ENCODE assay signal across 8 cellular contexts in the genomic region with DNA sequence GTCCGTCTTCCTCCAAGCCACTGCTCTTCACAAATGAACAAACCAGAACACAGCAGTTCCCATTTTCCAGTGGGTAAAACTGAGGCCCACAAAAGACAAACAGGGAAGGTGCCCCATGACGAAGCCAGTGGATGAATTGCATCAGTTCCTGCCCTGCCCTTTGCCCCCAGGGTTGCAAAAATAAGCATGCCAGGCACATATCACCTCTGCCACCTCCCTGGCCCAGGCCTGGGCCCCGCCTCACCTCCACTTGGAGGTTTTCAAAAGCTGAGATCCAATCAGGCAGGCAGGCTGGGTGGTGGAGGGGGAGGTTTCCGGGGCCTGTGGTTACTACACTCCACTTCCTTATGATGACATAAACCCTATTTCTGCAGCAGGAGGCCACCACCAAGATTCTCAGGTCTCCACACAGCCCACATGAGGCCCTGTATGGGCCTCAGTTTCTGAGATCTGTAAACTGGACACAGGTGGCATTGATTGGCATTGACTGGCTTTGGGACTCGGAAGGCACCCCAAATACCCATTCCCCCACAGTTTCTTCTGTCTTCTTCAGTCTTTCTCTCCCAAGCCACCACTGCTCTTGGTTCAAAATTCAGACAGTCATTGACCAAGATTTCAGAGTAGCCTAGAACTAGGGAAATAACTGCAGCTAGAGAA. TPM values are rescaled to one million over a fixed set of nuclear protein-coding genes. Genes with fewer than 3 reads are reported as not detected.
DNase-seq lines count a peak whose midpoint lies in the region; ATAC-seq and TF ChIP-seq lines count a peak whose summit lies in the region.

No MANE protein-coding gene starts in this region.

- H4K91ac ChIP-seq in H9 (ENCODE audit: insufficient read length, low read depth, low read length), result no peak overlapping the region

- peaks cover 58 to 81% of the 10 kb centered on the region in 2 experiments for H3K4me1 Mint-ChIP-seq in H9

- no peak overlapping the region for H2AFZ ChIP-seq in H9 (ENCODE audit: low read length)

- H3K4me3 Mint-ChIP-seq in H9, result no peak overlapping the region

- H3K9me3 Mint-ChIP-seq in H9, result no peaks in the 10 kb centered on the region; a peak in 1 of 5 replicates

- H3K56ac ChIP-seq in H9 (ENCODE audit: insufficient read length, low read depth, low read length), result no peak overlapping the region

- no peak overlapping the region for H2BK5ac ChIP-seq in H9 (ENCODE audit: insufficient read length, low read length)

- H2BK15ac ChIP-seq in H9 (ENCODE audit: low read depth, low read length), result no peak overlapping the region

- no peak overlapping the region for H3K4ac ChIP-seq in H9 (ENCODE audit: low read depth, low read length)

- peak overlapping the region; percentile 27 for H3K9ac ChIP-seq in NT2/D1 (ENCODE audit: insufficient read length, low read depth)
- H3K9ac ChIP-seq in H9 (ENCODE audit: extremely low read depth, insufficient read length, low read length), result no peak overlapping the region

- no peaks in the 10 kb centered on the region for H3K36me3 ChIP-seq in NT2/D1 (ENCODE audit: insufficient read depth, insufficient read length, low read length)

- peak; percentile 63 for ATAC-seq in GM18873 (IDR thresholded peaks at IDR 0.05; ENCODE audit: low FRiP score, unreplicated experiment)
- ATAC-seq in HG03064 (IDR thresholded peaks at IDR 0.05; ENCODE audit: low read depth, unreplicated experiment), result peak; percentile 57

- no peak overlapping the region for H4K8ac ChIP-seq in H9 (replicated peaks; ENCODE audit: insufficient read length, low read depth, low read length)

- H3K23ac ChIP-seq in H9 (ENCODE audit: insufficient read length, low read depth, low read length), result no peak overlapping the region

- H3K27me3 Mint-ChIP-seq in H9 (ENCODE audit: low read depth), result peaks cover 10% of the 10 kb centered on the region

- H3T11ph ChIP-seq in H9 (ENCODE audit: low read length), result no peak overlapping the region

- no peak overlapping the region for H2AK5ac ChIP-seq in H9 (ENCODE audit: insufficient read length, low read length)

- TF ChIP-seq CTCF in H9 (conservative IDR thresholded peaks at IDR 0.05), result no peak

- no peak overlapping the region for H3K14ac ChIP-seq in H9 (ENCODE audit: insufficient read depth, low read length)

- no peak overlapping the region for H3K18ac ChIP-seq in H9 (ENCODE audit: insufficient read length, low read depth, low read length)

- DNase-seq in NT2/D1 (ENCODE audit: low read depth, low spot score), result no peak
- peak; percentile 84 for DNase-seq in activated T-cell treated with anti-CD3 and anti-CD28 coated beads for 48 hours (ENCODE audit: low read depth)
- DNase-seq in glomerular visceral epithelial cell (ENCODE audit: extremely low spot score), result peak; percentile 84
- peak; percentile 96 for DNase-seq in stimulated activated CD4-positive, alpha-beta T cell treated with anti-CD3 and anti-CD28 coated beads, Interleukin-1b, Interleukin-23, amount 100 ng/mL, for 48 hours
- DNase-seq in H9, result no peak
- DNase-seq in SK-N-DZ (ENCODE audit: low spot score), result no peak

- H3K27ac ChIP-seq in H9 (ENCODE audit: insufficient read length, low read depth, low read length), result no peak overlapping the region

- peaks cover 44% of the 10 kb centered on the region for H3K4me1 ChIP-seq in NT2/D1 (ENCODE audit: insufficient read depth, insufficient read length)
- H3K4me1 ChIP-seq in H9 (ENCODE audit: insufficient read depth, low read length), result peaks cover 10% of the 10 kb centered on the region; the same call in 1 of the 2 replicates

- H3K9me3 ChIP-seq in NT2/D1 (ENCODE audit: insufficient read depth, low read length) (no peaks in the 10 kb centered on the region), H9 (ENCODE audit: control insufficient read depth, low read depth, low read length) (no peaks in the 10 kb centered on the region)

- H2BK12ac ChIP-seq in H9 (ENCODE audit: insufficient read length, low read depth, low read length), result no peak overlapping the region

- H4K5ac ChIP-seq in H9 (ENCODE audit: insufficient read length, low read depth, low read length), result no peak overlapping the region

- H3K79me2 ChIP-seq in H9 (ENCODE audit: insufficient read depth, low read length), result peaks cover 1% of the 10 kb centered on the region; the same call in 1 of the 2 replicates

- peak overlapping the region in 1 of 3 experiments; percentile 26; a peak in 2 of 7 replicates for H3K27ac Mint-ChIP-seq in H9

- H3K79me1 ChIP-seq in H9 (ENCODE audit: insufficient read depth, low read depth, low read length, poor library complexity, severe bottlenecking), result no peaks in the 10 kb centered on the region

- H2BK120ac ChIP-seq in H9 (ENCODE audit: low read depth, low read length, poor library complexity, severe bottlenecking), result no peak overlapping the region

- no peak overlapping the region for H3K4me2 ChIP-seq in H9 (ENCODE audit: insufficient read depth, insufficient read length, low read length)

- H3K23me2 ChIP-seq in H9 (ENCODE audit: insufficient read length, low read depth, low read length, poor library complexity, severe bottlenecking), result peaks cover 14% of the 10 kb centered on the region

- H3K4me3 ChIP-seq in NT2/D1 (ENCODE audit: insufficient read length, low read depth), result no peak overlapping the region

- peaks cover 15% of the 10 kb centered on the region for H3K27me3 ChIP-seq in NT2/D1 (ENCODE audit: insufficient read depth, insufficient read length)
- H3K27me3 ChIP-seq in H9 (ENCODE audit: insufficient read depth, low read length), result no peaks in the 10 kb centered on the region

- H3K36me3 Mint-ChIP-seq in H9 (ENCODE audit: insufficient read depth in 1 of 3, low read depth in 3 of 3), result no peaks in the 10 kb centered on the region

- no peak overlapping the region for H2BK20ac ChIP-seq in H9 (ENCODE audit: low read depth, low read length, poor library complexity, severe bottlenecking)

- H4K20me1 ChIP-seq in H9 (ENCODE audit: control insufficient read depth, insufficient read depth, insufficient read length), result no peaks in the 10 kb centered on the region

- no CpG with 5 or more reads among the region's 5 CpGs for WGBS in H9 (ENCODE audit: extremely low coverage, insufficient read length, low lambda C conversion rate)

RNA-seq across cellular contexts. Expression of a gene that starts 4.1 kb away (rescaled TPM):
- total RNA-seq in H9 (2021), result 7.0 and 7.5 TPM in 2 replicates
- 5.3 and 6.0 TPM in 2 replicates for polyA plus RNA-seq in SK-N-DZ (2014; cell fraction: cytosol; rRNA removed)
- 7.1 and 12.0 TPM in 2 replicates for polyA plus RNA-seq in SK-N-DZ (2014; cell fraction: nucleus; rRNA removed)

Comparison
In these comparisons a context has a peak if more than half of its experiments do, and no peak if none do; other contexts are left out.
1. DNase-seq: peak in activated T-cell treated with anti-CD3 and anti-CD28 coated beads for 48 hours (single experiment), glomerular visceral epithelial cell (single experiment) and stimulated activated CD4-positive, alpha-beta T cell treated with anti-CD3 and anti-CD28 coated beads, Interleukin-1b, Interleukin-23, amount 100 ng/mL, for 48 hours (single experiment); none in NT2/D1 (single experiment), H9 (single experiment) and SK-N-DZ (single experiment).